ENCODE assay signal across 21 cellular contexts in the genomic region with DNA sequence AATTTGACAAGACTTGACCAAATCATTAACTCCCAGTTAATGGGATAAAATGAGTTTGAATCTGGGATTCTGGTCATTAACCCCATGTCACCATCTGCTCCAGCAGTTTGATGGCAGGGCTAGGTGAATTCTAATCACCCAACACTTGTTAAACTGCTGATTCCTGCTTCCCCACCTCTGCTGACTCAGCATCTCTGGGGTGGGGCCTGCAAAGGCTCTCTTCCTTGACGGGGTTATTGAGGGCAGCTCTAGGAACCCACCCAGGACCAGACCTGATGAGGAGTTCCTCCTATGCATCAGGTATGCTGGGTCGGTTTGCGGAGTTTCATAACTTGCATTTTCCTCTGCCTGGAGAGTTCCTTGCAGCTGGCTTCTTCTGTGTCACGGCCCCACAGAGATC.
"Had no signal": no experiment of that assay in that cellular context is flagged by ENCODE, and none has a peak within 500 bp of the region (broad histone marks: within the 10 kb centered on the region; RNA-seq: fewer than 3 reads in every experiment).

No MANE protein-coding gene starts in this region.

- H3K4me2 ChIP-seq: neural progenitor cell had no signal

- H3K9ac ChIP-seq: neural progenitor cell had no signal

- H3K9me3 Mint-ChIP-seq: neural progenitor cell; stimulated activated naive B cell treated with anti-CD40 and anti-IgM and Interleukin-4, amounts not matched to agents 10 μg/mL and 1 μg/mL and 100 μg/mL, for 72 hours; stimulated activated naive CD8-positive, alpha-beta T cell treated with anti-CD3 and anti-CD28 coated beads, Interleukin-15, Interleukin-2, amounts not matched to agents 100 ng/mL and 50 ng/mL, for 24 hours had no signal

- H3K27ac ChIP-seq: coronary artery, left lung, neural progenitor cell, psoas muscle, skin epidermis, vagina had no signal

- H3K36me3 ChIP-seq: left lung, neural progenitor cell, vagina had no signal

- H3K36me3 Mint-ChIP-seq: neural progenitor cell; stimulated activated naive B cell treated with anti-CD40 and anti-IgM and Interleukin-4, amounts not matched to agents 10 μg/mL and 1 μg/mL and 100 μg/mL, for 72 hours had no signal

- H3K27ac Mint-ChIP-seq: naive thymus-derived CD4-positive, alpha-beta T cell; nephron; neural progenitor cell; stimulated activated naive B cell treated with anti-CD40 and anti-IgM and Interleukin-4, amounts not matched to agents 10 μg/mL and 1 μg/mL and 100 μg/mL, for 72 hours; stimulated activated naive CD8-positive, alpha-beta T cell treated with anti-CD3 and anti-CD28 coated beads, Interleukin-15, Interleukin-2, amounts not matched to agents 100 ng/mL and 50 ng/mL, for 24 hours had no signal

- FAIRE-seq: endometrium, frontal cortex, kidney had no signal

- ATAC-seq: left lung; naive thymus-derived CD4-positive, alpha-beta T cell; psoas muscle; stimulated activated naive B cell treated with anti-CD40 and anti-IgM and Interleukin-4, amounts not matched to agents 10 μg/mL and 1 μg/mL and 100 μg/mL, for 72 hours had no signal

- H3K4me3 Mint-ChIP-seq: naive thymus-derived CD4-positive, alpha-beta T cell; nephron; neural progenitor cell; stimulated activated naive B cell treated with anti-CD40 and anti-IgM and Interleukin-4, amounts not matched to agents 10 μg/mL and 1 μg/mL and 100 μg/mL, for 72 hours; stimulated activated naive CD8-positive, alpha-beta T cell treated with anti-CD3 and anti-CD28 coated beads, Interleukin-15, Interleukin-2, amounts not matched to agents 100 ng/mL and 50 ng/mL, for 24 hours had no signal

- H3K4me3 ChIP-seq: coronary artery, left lung, neural progenitor cell, psoas muscle, skin epidermis, vagina had no signal

- H3K4me1 ChIP-seq: left lung, psoas muscle, vagina had no signal

- H3K9me3 ChIP-seq: left lung, psoas muscle, vagina had no signal

- DNase-seq: dermis blood vessel endothelial cell; effector memory CD4-positive, alpha-beta T cell; kidney; left lung; mesenchymal stem cell; midbrain; naive thymus-derived CD4-positive, alpha-beta T cell; psoas muscle; right cardiac atrium; stimulated activated CD4-positive, alpha-beta T cell treated with anti-CD3 and anti-CD28 coated beads, Interleukin-15, amount 100 ng/mL, for 24 hours; stimulated activated CD4-positive, alpha-beta T cell treated with anti-CD3 and anti-CD28 coated beads, Interleukin-2, amount 100 ng/mL, for 48 hours; stimulated activated naive B cell treated with anti-CD40 and anti-IgM and Interleukin-4, amounts not matched to agents 10 μg/mL and 1 μg/mL and 100 μg/mL, for 72 hours; trophoblast cell had no signal

- H2AFZ ChIP-seq: neural progenitor cell had no signal
